Comparison of ENCODE assay signal across 16 cellular contexts in genomic region chrX:45783002-45783401, GRCh38.
DNase-seq lines count a peak whose midpoint lies in the region; ATAC-seq and TF ChIP-seq lines count a peak whose summit lies in the region.
"Had no signal": no experiment of that assay in that cellular context is flagged by ENCODE, and none has a peak within 500 bp of the region (broad histone marks: within the 10 kb centered on the region; RNA-seq: fewer than 3 reads in every experiment).

No MANE protein-coding gene starts in this region.

- no peak overlapping the region for H3K4me3 Mint-ChIP-seq in natural killer cell treated with Interleukin-12 subunit alpha and Interleukin-12 subunit beta and Interleukin-15 and Interleukin-18, amount 100 ng/mL, for 72 hours
- H3K4me3 Mint-ChIP-seq in natural killer cell: no peak overlapping the region
- peak overlapping the region; percentile 51 for H3K4me3 Mint-ChIP-seq in endothelial cell (ENCODE audit: unreplicated experiment)
- H3K4me3 Mint-ChIP-seq in activated T-cell treated with anti-CD3 and anti-CD28 coated beads, Interleukin-2, amount 50 U/mL, for 24 hours: no peak overlapping the region

- H3K27ac Mint-ChIP-seq in natural killer cell treated with Interleukin-12 subunit alpha and Interleukin-12 subunit beta and Interleukin-15 and Interleukin-18, amount 100 ng/mL, for 72 hours: peak overlapping the region; percentile 44 to 74
- H3K27ac Mint-ChIP-seq in natural killer cell (no peak overlapping the region), endothelial cell (ENCODE audit: unreplicated experiment) (peak overlapping the region; percentile 67)
- H3K27ac Mint-ChIP-seq in activated T-cell treated with anti-CD3 and anti-CD28 coated beads, Interleukin-2, amount 50 U/mL, for 24 hours: no peak overlapping the region
- H3K27ac Mint-ChIP-seq: activated naive CD4-positive, alpha-beta T cell treated with anti-CD3 and anti-CD28 coated beads, Interleukin-2, amount 50 U/mL, for 72 hours had no signal

- H2AFZ ChIP-seq in PC-3 (ENCODE audit: low read length): no peak overlapping the region

- POLR2A ChIA-PET in PC-3 (lab: Charles Lee; ENCODE audit: unreplicated experiment): no interaction called here

- ATAC-seq in natural killer cell treated with Interleukin-12 subunit alpha and Interleukin-12 subunit beta and Interleukin-15 and Interleukin-18, amount 100 ng/mL, for 72 hours: no peak
- no peak for ATAC-seq in natural killer cell
- ATAC-seq in PC-3: no peak
- ATAC-seq in GM19455 (IDR thresholded peaks at IDR 0.05; ENCODE audit: unreplicated experiment): no peak
- ATAC-seq: activated naive CD4-positive, alpha-beta T cell treated with anti-CD3 and anti-CD28 coated beads, Interleukin-2, amount 50 U/mL, for 72 hours; gastrocnemius medialis; GM12878 had no signal

- H3K9me3 ChIP-seq in PC-3 (ENCODE audit: low read length): no peaks in the 10 kb centered on the region
- no peaks in the 10 kb centered on the region for H3K9me3 ChIP-seq in WERI-Rb-1 (ENCODE audit: severe bottlenecking)
- H3K9me3 ChIP-seq: gastrocnemius medialis, right lobe of liver had no signal

- no TSS peak for BruUV-seq in PC-3 (replicated peaks; lab: Mats Ljungman, UMichigan)

- intact Hi-C loops in natural killer cell (cut with micrococcal nuclease) (no loop called here), PC-3 (cut with micrococcal nuclease) (no loop called here)

- peaks cover 48% of the 10 kb centered on the region for H3K4me1 ChIP-seq in PC-3 (ENCODE audit: insufficient read depth, low read length)
- H3K4me1 ChIP-seq: gastrocnemius medialis, right lobe of liver had no signal

- no peak overlapping the region for H3K4me3 ChIP-seq in PC-3 (ENCODE audit: low read length)
- no peak overlapping the region for H3K4me3 ChIP-seq in WERI-Rb-1 (ENCODE audit: low read depth, low read length)
- H3K4me3 ChIP-seq: gastrocnemius medialis, GM12878, right lobe of liver had no signal

- H3K27ac ChIP-seq in PC-3 (ENCODE audit: low read length): peak overlapping the region; percentile 79
- H3K27ac ChIP-seq in WERI-Rb-1: no peak overlapping the region
- H3K27ac ChIP-seq: gastrocnemius medialis, right lobe of liver, VCaP had no signal

- no peaks in the 10 kb centered on the region for H3F3A ChIP-seq in PC-3 (ENCODE audit: low read length, unreplicated experiment)

- peaks cover 11% of the 10 kb centered on the region for H3K9me3 Mint-ChIP-seq in natural killer cell treated with Interleukin-12 subunit alpha and Interleukin-12 subunit beta and Interleukin-15 and Interleukin-18, amount 100 ng/mL, for 72 hours
- no peaks in the 10 kb centered on the region for H3K9me3 Mint-ChIP-seq in natural killer cell
- H3K9me3 Mint-ChIP-seq in endothelial cell (ENCODE audit: unreplicated experiment): no peaks in the 10 kb centered on the region
- H3K9me3 Mint-ChIP-seq in activated T-cell treated with anti-CD3 and anti-CD28 coated beads, Interleukin-2, amount 50 U/mL, for 24 hours: no peaks in the 10 kb centered on the region

- no peaks in the 10 kb centered on the region for H3K9me2 ChIP-seq in PC-3 (replicated peaks; ENCODE audit: low read length)

- H3K27me3 ChIP-seq in PC-3 (ENCODE audit: low read length) (no peaks in the 10 kb centered on the region), WERI-Rb-1 (ENCODE audit: insufficient read depth, low read depth, severe bottlenecking) (peaks cover 3% of the 10 kb centered on the region)
- H3K27me3 ChIP-seq: right lobe of liver had no signal

- no peaks in the 10 kb centered on the region for H4K20me1 ChIP-seq in PC-3 (ENCODE audit: low read length)

- peaks cover 44 to 56% of the 10 kb centered on the region in 2 donors for H3K4me1 Mint-ChIP-seq in natural killer cell treated with Interleukin-12 subunit alpha and Interleukin-12 subunit beta and Interleukin-15 and Interleukin-18, amount 100 ng/mL, for 72 hours (ENCODE audit: low read depth in 2 of 2)
- H3K4me1 Mint-ChIP-seq in natural killer cell (no peaks in the 10 kb centered on the region), endothelial cell (ENCODE audit: unreplicated experiment) (peaks cover 25% of the 10 kb centered on the region)
- H3K4me1 Mint-ChIP-seq in activated T-cell treated with anti-CD3 and anti-CD28 coated beads, Interleukin-2, amount 50 U/mL, for 24 hours (ENCODE audit: low read depth): peaks cover 62% of the 10 kb centered on the region

- peaks cover 41% of the 10 kb centered on the region for H3K36me3 ChIP-seq in PC-3 (ENCODE audit: low read depth, low read length)
- H3K36me3 ChIP-seq in WERI-Rb-1: no peaks in the 10 kb centered on the region
- H3K36me3 ChIP-seq: gastrocnemius medialis, right lobe of liver had no signal

- TF ChIP-seq CTCF in natural killer cell (IDR thresholded peaks at IDR 0.05): no peak
- no peak for TF ChIP-seq CTCF in PC-3 (conservative IDR thresholded peaks at IDR 0.05; ENCODE audit: low read depth, low read length)
- no peak for TF ChIP-seq CTCF in endothelial cell (IDR thresholded peaks at IDR 0.05; ENCODE audit: unreplicated experiment)
- no peak for TF ChIP-seq CTCF in WERI-Rb-1 (IDR thresholded peaks at IDR 0.05; ENCODE audit: low read depth, low read length)

- H3K27me3 Mint-ChIP-seq in natural killer cell treated with Interleukin-12 subunit alpha and Interleukin-12 subunit beta and Interleukin-15 and Interleukin-18, amount 100 ng/mL, for 72 hours: peaks cover 0 to 16% of the 10 kb centered on the region in 2 donors
- peaks cover 6 to 40% of the 10 kb centered on the region in 2 donors for H3K27me3 Mint-ChIP-seq in natural killer cell (ENCODE audit: low read depth in 2 of 2)
- peaks cover 2% of the 10 kb centered on the region for H3K27me3 Mint-ChIP-seq in endothelial cell (ENCODE audit: unreplicated experiment)
- H3K27me3 Mint-ChIP-seq in activated T-cell treated with anti-CD3 and anti-CD28 coated beads, Interleukin-2, amount 50 U/mL, for 24 hours: peaks cover 33% of the 10 kb centered on the region

- H3K4me2 ChIP-seq in PC-3 (ENCODE audit: low read length): no peak overlapping the region

- no peak overlapping the region for H3K9ac ChIP-seq in PC-3 (ENCODE audit: low read length)

- H3K79me2 ChIP-seq in PC-3 (ENCODE audit: low read length): peaks cover 100% of the 10 kb centered on the region

- CTCF ChIA-PET in PC-3 (lab: Charles Lee): interaction anchor here (0.5 kb wide), 1 partner anchor 18 kb away, joined by 7 read pairs; no protein-coding TSS in a partner anchor

- no peak for DNase-seq in natural killer cell treated with Interleukin-12 subunit alpha and Interleukin-12 subunit beta and Interleukin-15 and Interleukin-18, amount 100 ng/mL, for 72 hours (ENCODE audit: low spot score)
- DNase-seq in natural killer cell: no peak
- DNase-seq in PC-3: no peak
- no peak for DNase-seq in endothelial cell (ENCODE audit: low spot score)
- DNase-seq in activated T-cell treated with anti-CD3 and anti-CD28 coated beads, Interleukin-2, amount 50 U/mL, for 24 hours: no peak
- no peak for DNase-seq in inferior parietal cortex (ENCODE audit: extremely low spot score)
- no peak for DNase-seq in WERI-Rb-1
- DNase-seq: gastrocnemius medialis, KG1, NCI-H2171 treated with DMSO at 0.1 percent for 48 hours, right lobe of liver, SW 1271 had no signal

- peaks cover 8% of the 10 kb centered on the region for H3K36me3 Mint-ChIP-seq in natural killer cell treated with Interleukin-12 subunit alpha and Interleukin-12 subunit beta and Interleukin-15 and Interleukin-18, amount 100 ng/mL, for 72 hours
- H3K36me3 Mint-ChIP-seq in natural killer cell (no peaks in the 10 kb centered on the region), endothelial cell (ENCODE audit: low read depth, unreplicated experiment) (peaks cover 3% of the 10 kb centered on the region)
- peaks cover 73% of the 10 kb centered on the region for H3K36me3 Mint-ChIP-seq in activated T-cell treated with anti-CD3 and anti-CD28 coated beads, Interleukin-2, amount 50 U/mL, for 24 hours (ENCODE audit: low read depth)

Comparison
In these comparisons a context has a peak if more than half of its experiments do, and no peak if none do; other contexts are left out.
1. H3K27ac Mint-ChIP-seq: peak in natural killer cell treated with Interleukin-12 subunit alpha and Interleukin-12 subunit beta and Interleukin-15 and Interleukin-18, amount 100 ng/mL, for 72 hours (2 of 2) and endothelial cell (single experiment); none in natural killer cell (0 of 2) and activated T-cell treated with anti-CD3 and anti-CD28 coated beads, Interleukin-2, amount 50 U/mL, for 24 hours (single experiment).